ENCODE assay signal across 1 cellular context in the genomic region with DNA sequence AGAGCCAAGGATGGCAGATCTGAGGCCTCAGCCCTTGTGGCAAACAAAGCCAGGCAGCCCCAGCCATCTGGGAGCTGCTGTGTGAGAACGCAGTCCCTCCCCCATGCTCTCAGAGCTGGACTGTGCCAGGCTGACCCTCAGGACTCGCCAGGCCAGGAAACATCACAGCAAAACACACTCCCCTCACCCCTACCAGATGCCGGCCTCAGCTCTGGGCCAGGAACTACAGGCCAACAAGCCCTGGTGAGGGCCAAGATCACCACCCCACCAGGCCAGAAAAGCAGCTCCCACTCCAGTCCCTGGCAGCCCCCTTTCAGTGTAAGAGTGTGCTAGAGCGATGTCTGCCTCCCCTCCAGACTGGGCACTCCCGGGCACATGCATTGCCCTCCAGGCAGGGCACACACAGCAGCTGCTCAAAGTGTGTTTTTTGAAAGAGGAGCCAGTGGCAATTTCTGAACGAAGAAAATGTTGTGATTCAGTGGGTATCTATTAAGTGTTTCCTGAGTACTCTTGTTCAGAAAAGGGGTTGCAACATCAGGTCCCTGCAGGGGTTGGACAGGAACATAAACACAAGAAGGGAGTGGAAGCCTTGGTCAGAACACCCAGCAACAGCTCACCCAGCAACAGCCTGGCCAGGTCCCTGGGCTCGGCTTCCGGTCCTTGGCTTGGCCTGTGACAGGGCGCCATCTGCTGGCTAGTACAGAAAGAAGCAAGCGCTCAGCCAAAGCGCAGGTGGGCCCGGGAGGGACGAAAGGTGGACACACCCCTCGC.
TF ChIP-seq lines count a peak whose summit lies in the region.

No MANE protein-coding gene starts in this region.

TF ChIP-seq in K562, 482 proteins besides CTCF, POLR2A, EP300 and RAD21 (continued from another document and continues in another):
- TF ChIP-seq, protein P1, sequence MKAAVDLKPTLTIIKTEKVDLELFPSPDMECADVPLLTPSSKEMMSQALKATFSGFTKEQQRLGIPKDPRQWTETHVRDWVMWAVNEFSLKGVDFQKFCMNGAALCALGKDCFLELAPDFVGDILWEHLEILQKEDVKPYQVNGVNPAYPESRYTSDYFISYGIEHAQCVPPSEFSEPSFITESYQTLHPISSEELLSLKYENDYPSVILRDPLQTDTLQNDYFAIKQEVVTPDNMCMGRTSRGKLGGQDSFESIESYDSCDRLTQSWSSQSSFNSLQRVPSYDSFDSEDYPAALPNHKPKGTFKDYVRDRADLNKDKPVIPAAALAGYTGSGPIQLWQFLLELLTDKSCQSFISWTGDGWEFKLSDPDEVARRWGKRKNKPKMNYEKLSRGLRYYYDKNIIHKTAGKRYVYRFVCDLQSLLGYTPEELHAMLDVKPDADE (conservative IDR thresholded peaks at IDR 0.05; ENCODE audit: control insufficient read depth, low read depth, low read length) = 0 out of 2 replicates have a peak, but pooled peaks have one; percentile 57
- no peak for TF ChIP-seq ZNF668 (CRISPR knock-in tag; IDR thresholded peaks at IDR 0.05)
- no peak for TF ChIP-seq SMAD4 (CRISPR knock-in tag; conservative IDR thresholded peaks at IDR 0.05)
- peak in 1 of 2 experiments; percentile 56; a peak in 1 of 4 replicates for TF ChIP-seq RCOR1 (IDR thresholded peaks at IDR 0.05; ENCODE audit: borderline replicate concordance in 1 of 2, low read depth in 2 of 2, low read length in 2 of 2)
- TF ChIP-seq, protein P2, sequence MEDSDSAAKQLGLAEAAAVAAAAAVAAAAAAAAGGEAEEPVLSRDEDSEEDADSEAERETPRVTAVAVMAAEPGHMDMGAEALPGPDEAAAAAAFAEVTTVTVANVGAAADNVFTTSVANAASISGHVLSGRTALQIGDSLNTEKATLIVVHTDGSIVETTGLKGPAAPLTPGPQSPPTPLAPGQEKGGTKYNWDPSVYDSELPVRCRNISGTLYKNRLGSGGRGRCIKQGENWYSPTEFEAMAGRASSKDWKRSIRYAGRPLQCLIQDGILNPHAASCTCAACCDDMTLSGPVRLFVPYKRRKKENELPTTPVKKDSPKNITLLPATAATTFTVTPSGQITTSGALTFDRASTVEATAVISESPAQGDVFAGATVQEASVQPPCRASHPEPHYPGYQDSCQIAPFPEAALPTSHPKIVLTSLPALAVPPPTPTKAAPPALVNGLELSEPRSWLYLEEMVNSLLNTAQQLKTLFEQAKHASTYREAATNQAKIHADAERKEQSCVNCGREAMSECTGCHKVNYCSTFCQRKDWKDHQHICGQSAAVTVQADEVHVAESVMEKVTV (CRISPR knock-in tag; IDR thresholded peaks at IDR 0.05) = peak; percentile 97
- no peak for TF ChIP-seq ILK (tag; IDR thresholded peaks at IDR 0.05; ENCODE audit: borderline replicate concordance, low read depth)
- no peak for TF ChIP-seq RBFOX2 (IDR thresholded peaks at IDR 0.05; ENCODE audit: low read depth, low read length)
- no peak for TF ChIP-seq JUNB (CRISPR knock-in tag; conservative IDR thresholded peaks at IDR 0.05)
- TF ChIP-seq, protein P3, sequence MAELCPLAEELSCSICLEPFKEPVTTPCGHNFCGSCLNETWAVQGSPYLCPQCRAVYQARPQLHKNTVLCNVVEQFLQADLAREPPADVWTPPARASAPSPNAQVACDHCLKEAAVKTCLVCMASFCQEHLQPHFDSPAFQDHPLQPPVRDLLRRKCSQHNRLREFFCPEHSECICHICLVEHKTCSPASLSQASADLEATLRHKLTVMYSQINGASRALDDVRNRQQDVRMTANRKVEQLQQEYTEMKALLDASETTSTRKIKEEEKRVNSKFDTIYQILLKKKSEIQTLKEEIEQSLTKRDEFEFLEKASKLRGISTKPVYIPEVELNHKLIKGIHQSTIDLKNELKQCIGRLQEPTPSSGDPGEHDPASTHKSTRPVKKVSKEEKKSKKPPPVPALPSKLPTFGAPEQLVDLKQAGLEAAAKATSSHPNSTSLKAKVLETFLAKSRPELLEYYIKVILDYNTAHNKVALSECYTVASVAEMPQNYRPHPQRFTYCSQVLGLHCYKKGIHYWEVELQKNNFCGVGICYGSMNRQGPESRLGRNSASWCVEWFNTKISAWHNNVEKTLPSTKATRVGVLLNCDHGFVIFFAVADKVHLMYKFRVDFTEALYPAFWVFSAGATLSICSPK (IDR thresholded peaks at IDR 0.05; ENCODE audit: borderline replicate concordance) = no peak
- TF ChIP-seq, protein P4, sequence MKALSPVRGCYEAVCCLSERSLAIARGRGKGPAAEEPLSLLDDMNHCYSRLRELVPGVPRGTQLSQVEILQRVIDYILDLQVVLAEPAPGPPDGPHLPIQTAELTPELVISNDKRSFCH (CRISPR knock-in tag; IDR thresholded peaks at IDR 0.05) = no peak
- TF ChIP-seq, protein P4 (tag; IDR thresholded peaks at IDR 0.05) = no peak
- no peak for TF ChIP-seq NCOA6 (IDR thresholded peaks at IDR 0.05)
- no peak for TF ChIP-seq NUFIP1 (IDR thresholded peaks at IDR 0.05; ENCODE audit: partially characterized antibody)
- TF ChIP-seq ELF1 (tag; IDR thresholded peaks at IDR 0.05) = peak; percentile 80
- TF ChIP-seq TBL1XR1 (IDR thresholded peaks at IDR 0.05; ENCODE audit: low read length in 2 of 2) = no peak
- 0 out of 2 replicates have a peak, but pooled peaks have one; percentile 30 for TF ChIP-seq JUN (IDR thresholded peaks at IDR 0.05; ENCODE audit: borderline replicate concordance, low read depth, low read length)
- TF ChIP-seq JUN (CRISPR knock-in tag; IDR thresholded peaks at IDR 0.05; ENCODE audit: borderline replicate concordance) = no peak
- no peak for TF ChIP-seq CBX1 (IDR thresholded peaks at IDR 0.05; ENCODE audit: low read depth)
- TF ChIP-seq SAP30 (IDR thresholded peaks at IDR 0.05; ENCODE audit: borderline replicate concordance, insufficient read depth, low read depth, low read length, poor library complexity, severe bottlenecking) = no peak
- TF ChIP-seq, protein P5, sequence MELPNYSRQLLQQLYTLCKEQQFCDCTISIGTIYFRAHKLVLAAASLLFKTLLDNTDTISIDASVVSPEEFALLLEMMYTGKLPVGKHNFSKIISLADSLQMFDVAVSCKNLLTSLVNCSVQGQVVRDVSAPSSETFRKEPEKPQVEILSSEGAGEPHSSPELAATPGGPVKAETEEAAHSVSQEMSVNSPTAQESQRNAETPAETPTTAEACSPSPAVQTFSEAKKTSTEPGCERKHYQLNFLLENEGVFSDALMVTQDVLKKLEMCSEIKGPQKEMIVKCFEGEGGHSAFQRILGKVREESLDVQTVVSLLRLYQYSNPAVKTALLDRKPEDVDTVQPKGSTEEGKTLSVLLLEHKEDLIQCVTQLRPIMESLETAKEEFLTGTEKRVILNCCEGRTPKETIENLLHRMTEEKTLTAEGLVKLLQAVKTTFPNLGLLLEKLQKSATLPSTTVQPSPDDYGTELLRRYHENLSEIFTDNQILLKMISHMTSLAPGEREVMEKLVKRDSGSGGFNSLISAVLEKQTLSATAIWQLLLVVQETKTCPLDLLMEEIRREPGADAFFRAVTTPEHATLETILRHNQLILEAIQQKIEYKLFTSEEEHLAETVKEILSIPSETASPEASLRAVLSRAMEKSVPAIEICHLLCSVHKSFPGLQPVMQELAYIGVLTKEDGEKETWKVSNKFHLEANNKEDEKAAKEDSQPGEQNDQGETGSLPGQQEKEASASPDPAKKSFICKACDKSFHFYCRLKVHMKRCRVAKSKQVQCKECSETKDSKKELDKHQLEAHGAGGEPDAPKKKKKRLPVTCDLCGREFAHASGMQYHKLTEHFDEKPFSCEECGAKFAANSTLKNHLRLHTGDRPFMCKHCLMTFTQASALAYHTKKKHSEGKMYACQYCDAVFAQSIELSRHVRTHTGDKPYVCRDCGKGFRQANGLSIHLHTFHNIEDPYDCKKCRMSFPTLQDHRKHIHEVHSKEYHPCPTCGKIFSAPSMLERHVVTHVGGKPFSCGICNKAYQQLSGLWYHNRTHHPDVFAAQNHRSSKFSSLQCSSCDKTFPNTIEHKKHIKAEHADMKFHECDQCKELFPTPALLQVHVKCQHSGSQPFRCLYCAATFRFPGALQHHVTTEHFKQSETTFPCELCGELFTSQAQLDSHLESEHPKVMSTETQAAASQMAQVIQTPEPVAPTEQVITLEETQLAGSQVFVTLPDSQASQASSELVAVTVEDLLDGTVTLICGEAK (IDR thresholded peaks at IDR 0.05) = 0 out of 2 replicates have a peak, but pooled peaks have one; percentile 22
- TF ChIP-seq, protein P5 (CRISPR knock-in tag; IDR thresholded peaks at IDR 0.05) = no peak
- no peak for TF ChIP-seq ZNF134 (CRISPR knock-in tag; conservative IDR thresholded peaks at IDR 0.05)
- no peak for TF ChIP-seq ZNF24 (IDR thresholded peaks at IDR 0.05)
- TF ChIP-seq RFX5 (IDR thresholded peaks at IDR 0.05; ENCODE audit: low read depth, low read length) = peak; percentile 72; the same call in 1 of the 2 replicates
- no peak for TF ChIP-seq ZNF174 (CRISPR knock-in tag; IDR thresholded peaks at IDR 0.05)
- TF ChIP-seq SMARCC2 (IDR thresholded peaks at IDR 0.05; ENCODE audit: low read depth) = no peak
- TF ChIP-seq, protein P6, sequence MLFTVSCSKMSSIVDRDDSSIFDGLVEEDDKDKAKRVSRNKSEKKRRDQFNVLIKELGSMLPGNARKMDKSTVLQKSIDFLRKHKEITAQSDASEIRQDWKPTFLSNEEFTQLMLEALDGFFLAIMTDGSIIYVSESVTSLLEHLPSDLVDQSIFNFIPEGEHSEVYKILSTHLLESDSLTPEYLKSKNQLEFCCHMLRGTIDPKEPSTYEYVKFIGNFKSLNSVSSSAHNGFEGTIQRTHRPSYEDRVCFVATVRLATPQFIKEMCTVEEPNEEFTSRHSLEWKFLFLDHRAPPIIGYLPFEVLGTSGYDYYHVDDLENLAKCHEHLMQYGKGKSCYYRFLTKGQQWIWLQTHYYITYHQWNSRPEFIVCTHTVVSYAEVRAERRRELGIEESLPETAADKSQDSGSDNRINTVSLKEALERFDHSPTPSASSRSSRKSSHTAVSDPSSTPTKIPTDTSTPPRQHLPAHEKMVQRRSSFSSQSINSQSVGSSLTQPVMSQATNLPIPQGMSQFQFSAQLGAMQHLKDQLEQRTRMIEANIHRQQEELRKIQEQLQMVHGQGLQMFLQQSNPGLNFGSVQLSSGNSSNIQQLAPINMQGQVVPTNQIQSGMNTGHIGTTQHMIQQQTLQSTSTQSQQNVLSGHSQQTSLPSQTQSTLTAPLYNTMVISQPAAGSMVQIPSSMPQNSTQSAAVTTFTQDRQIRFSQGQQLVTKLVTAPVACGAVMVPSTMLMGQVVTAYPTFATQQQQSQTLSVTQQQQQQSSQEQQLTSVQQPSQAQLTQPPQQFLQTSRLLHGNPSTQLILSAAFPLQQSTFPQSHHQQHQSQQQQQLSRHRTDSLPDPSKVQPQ (CRISPR knock-in tag; IDR thresholded peaks at IDR 0.05; ENCODE audit: borderline replicate concordance) = no peak
- no peak for TF ChIP-seq CHCHD3 (CRISPR knock-in tag; IDR thresholded peaks at IDR 0.05)
- TF ChIP-seq, protein P7, sequence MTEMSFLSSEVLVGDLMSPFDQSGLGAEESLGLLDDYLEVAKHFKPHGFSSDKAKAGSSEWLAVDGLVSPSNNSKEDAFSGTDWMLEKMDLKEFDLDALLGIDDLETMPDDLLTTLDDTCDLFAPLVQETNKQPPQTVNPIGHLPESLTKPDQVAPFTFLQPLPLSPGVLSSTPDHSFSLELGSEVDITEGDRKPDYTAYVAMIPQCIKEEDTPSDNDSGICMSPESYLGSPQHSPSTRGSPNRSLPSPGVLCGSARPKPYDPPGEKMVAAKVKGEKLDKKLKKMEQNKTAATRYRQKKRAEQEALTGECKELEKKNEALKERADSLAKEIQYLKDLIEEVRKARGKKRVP (CRISPR knock-in tag; IDR thresholded peaks at IDR 0.05) = no peak
- no peak for TF ChIP-seq ZNF445 (CRISPR knock-in tag; IDR thresholded peaks at IDR 0.05; ENCODE audit: low read depth)
- TF ChIP-seq NFATC3 (IDR thresholded peaks at IDR 0.05) = no peak
- TF ChIP-seq LARP7 (IDR thresholded peaks at IDR 0.05) = no peak
- TF ChIP-seq, protein P8, sequence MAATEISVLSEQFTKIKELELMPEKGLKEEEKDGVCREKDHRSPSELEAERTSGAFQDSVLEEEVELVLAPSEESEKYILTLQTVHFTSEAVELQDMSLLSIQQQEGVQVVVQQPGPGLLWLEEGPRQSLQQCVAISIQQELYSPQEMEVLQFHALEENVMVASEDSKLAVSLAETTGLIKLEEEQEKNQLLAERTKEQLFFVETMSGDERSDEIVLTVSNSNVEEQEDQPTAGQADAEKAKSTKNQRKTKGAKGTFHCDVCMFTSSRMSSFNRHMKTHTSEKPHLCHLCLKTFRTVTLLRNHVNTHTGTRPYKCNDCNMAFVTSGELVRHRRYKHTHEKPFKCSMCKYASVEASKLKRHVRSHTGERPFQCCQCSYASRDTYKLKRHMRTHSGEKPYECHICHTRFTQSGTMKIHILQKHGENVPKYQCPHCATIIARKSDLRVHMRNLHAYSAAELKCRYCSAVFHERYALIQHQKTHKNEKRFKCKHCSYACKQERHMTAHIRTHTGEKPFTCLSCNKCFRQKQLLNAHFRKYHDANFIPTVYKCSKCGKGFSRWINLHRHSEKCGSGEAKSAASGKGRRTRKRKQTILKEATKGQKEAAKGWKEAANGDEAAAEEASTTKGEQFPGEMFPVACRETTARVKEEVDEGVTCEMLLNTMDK (IDR thresholded peaks at IDR 0.05; ENCODE audit: borderline replicate concordance, insufficient read depth, low read depth, low read length, poor library complexity, severe bottlenecking) = no peak
- TF ChIP-seq ZNF644 (tag; IDR thresholded peaks at IDR 0.05; ENCODE audit: low read depth) = no peak
- no peak for TF ChIP-seq CEBPG (CRISPR knock-in tag; IDR thresholded peaks at IDR 0.05)
- peak in 1 of 2 experiments; percentile 50; a peak in 2 of 4 replicates for TF ChIP-seq CEBPG (tag; conservative IDR thresholded peaks at IDR 0.05 in 1 of 2, IDR thresholded peaks at IDR 0.05 in 1 of 2)
- no peak for TF ChIP-seq ZNF699 (CRISPR knock-in tag; IDR thresholded peaks at IDR 0.05; ENCODE audit: insufficient replicate concordance)
- no peak for TF ChIP-seq CCNT2 (IDR thresholded peaks at IDR 0.05; ENCODE audit: borderline replicate concordance, extremely low read depth, insufficient read length, low read depth, low read length)
